17 cellular contexts compared by ENCODE assay signal in the genomic region with DNA sequence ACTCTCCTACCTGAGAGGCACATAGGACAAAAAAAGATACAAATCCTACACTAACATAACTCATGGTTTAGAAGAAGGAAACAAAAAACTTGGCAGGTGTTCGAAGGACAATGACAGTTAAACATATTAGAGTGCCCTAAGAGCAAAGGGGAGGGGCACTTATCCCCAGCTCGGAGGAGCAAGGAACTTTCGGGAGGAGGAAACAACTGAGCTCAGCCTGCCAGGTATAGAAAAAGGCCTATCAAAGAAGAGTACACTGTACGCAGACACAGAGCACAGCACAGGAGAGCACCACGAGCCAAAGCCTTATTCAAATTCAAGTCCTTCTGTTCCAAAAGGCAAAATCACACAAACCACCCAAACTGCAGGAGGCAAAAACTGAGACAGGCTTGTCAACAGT.
A peak's percentile ranks its signal among the peaks of the same experiment; 100 is the strongest.
DNase-seq lines count a peak whose midpoint lies in the region; ATAC-seq and TF ChIP-seq lines count a peak whose summit lies in the region.
"Had no signal": no experiment of that assay in that cellular context is flagged by ENCODE, and none has a peak within 500 bp of the region (broad histone marks: within the 10 kb centered on the region; RNA-seq: fewer than 3 reads in every experiment).

No MANE protein-coding gene starts in this region.

- H3K27ac Mint-ChIP-seq in activated CD8-positive, alpha-beta T cell treated with anti-CD3 and anti-CD28 coated beads for 36 hours = no peak overlapping the region

- no peaks in the 10 kb centered on the region for H3K9me3 Mint-ChIP-seq in activated CD8-positive, alpha-beta T cell treated with anti-CD3 and anti-CD28 coated beads for 36 hours

- no peak for TF ChIP-seq POLR2A in breast epithelium (IDR thresholded peaks at IDR 0.05)

- H3K79me2 ChIP-seq in mammary epithelial cell (ENCODE audit: insufficient read depth, low read length) = no peaks in the 10 kb centered on the region

- no TSS peak for BruUV-seq in mammary epithelial cell (replicated peaks; lab: Mats Ljungman, UMichigan)

- DNase-seq in breast epithelium (ENCODE audit: low spot score in 2 of 2) (no peak), mammary epithelial cell (no peak), tibial artery (no peak), retina (no peak)
- no peak for DNase-seq in activated CD8-positive, alpha-beta T cell treated with anti-CD3 and anti-CD28 coated beads for 36 hours
- no peak for DNase-seq in stimulated activated CD4-positive, alpha-beta T cell treated with anti-CD3 and anti-CD28 coated beads, Interleukin-4, amount 100 ng/mL, for 1 hour
- DNase-seq: effector CD8-positive, alpha-beta T cell; foreskin keratinocyte; GDM1; NCI-H1436 treated with DMSO at 0.1 percent for 48 hours; NCI-H82 had no signal

- H3K27ac ChIP-seq in breast epithelium (peak overlapping the region; percentile 29 to 61), mammary epithelial cell (ENCODE audit: insufficient read depth, low read depth, low read length) (no peak overlapping the region), mucosa of rectum (ENCODE audit: low read depth in 2 of 2, low read length in 2 of 2) (peak overlapping the region; percentile 19 to 26), tibial artery (peak overlapping the region; percentile 39 to 54)
- H3K27ac ChIP-seq: foreskin keratinocyte, KMS-11, tibial nerve had no signal

- no peaks in the 10 kb centered on the region for H3K27me3 Mint-ChIP-seq in activated CD8-positive, alpha-beta T cell treated with anti-CD3 and anti-CD28 coated beads for 36 hours

- WGBS in mammary epithelial cell (ENCODE audit: low coverage, missing lambda C conversion rate) = 34% methylated on average over 4 of the region's 5 CpGs

- H3K4me3 ChIP-seq in breast epithelium = no peak overlapping the region
- H3K4me3 ChIP-seq in mammary epithelial cell (replicated peaks in 1 of 3; ENCODE audit: insufficient read depth in 1 of 3, low read depth in 2 of 3, low read length in 3 of 3) = no peak overlapping the region
- peak overlapping the region; percentile 65 for H3K4me3 ChIP-seq in endocrine pancreas (ENCODE audit: control insufficient read depth, insufficient read depth, low read length)
- no peak overlapping the region for H3K4me3 ChIP-seq in mucosa of rectum (ENCODE audit: low read length in 2 of 2)
- H3K4me3 ChIP-seq in tibial artery = no peak overlapping the region
- H3K4me3 ChIP-seq: tibial nerve had no signal

- no peak overlapping the region for H2AFZ ChIP-seq in mammary epithelial cell (ENCODE audit: low read depth, low read length)

- H3K9ac ChIP-seq in mammary epithelial cell (ENCODE audit: insufficient read depth, low read length) (no peak overlapping the region), endocrine pancreas (ENCODE audit: control insufficient read depth, insufficient read depth, low read length) (no peak overlapping the region), mucosa of rectum (ENCODE audit: low read depth in 1 of 2, low read length in 2 of 2) (peak overlapping the region in 1 of 2 donors; percentile 23)
- H3K9ac ChIP-seq: KMS-11 had no signal

- in situ Hi-C loops in mammary epithelial cell (cut with MboI; ENCODE audit: low sequenced_read_pairs in 2 of 2) = no loop called here

- H3K4me3 Mint-ChIP-seq in activated CD8-positive, alpha-beta T cell treated with anti-CD3 and anti-CD28 coated beads for 36 hours = no peak overlapping the region

- no peaks in the 10 kb centered on the region for H3K27me3 ChIP-seq in breast epithelium
- H3K27me3 ChIP-seq in mammary epithelial cell (ENCODE audit: insufficient read depth, low read length) = no peaks in the 10 kb centered on the region
- H3K27me3 ChIP-seq in endocrine pancreas (ENCODE audit: control insufficient read depth, insufficient read depth, low read length) = no peaks in the 10 kb centered on the region
- no peaks in the 10 kb centered on the region for H3K27me3 ChIP-seq in mucosa of rectum (ENCODE audit: control insufficient read depth in 2 of 2, insufficient read depth in 2 of 2, low read length in 2 of 2)
- no peaks in the 10 kb centered on the region for H3K27me3 ChIP-seq in tibial artery
- H3K27me3 ChIP-seq: foreskin keratinocyte, tibial nerve had no signal

- POLR2A ChIA-PET in activated CD8-positive, alpha-beta T cell treated with anti-CD3 and anti-CD28 coated beads for 36 hours (lab: Charles Lee) = interaction anchor here (0.7 kb wide), 1 partner anchor 97 kb away, joined by 3 read pairs; no protein-coding TSS in a partner anchor

- H3K4me1 Mint-ChIP-seq in activated CD8-positive, alpha-beta T cell treated with anti-CD3 and anti-CD28 coated beads for 36 hours (ENCODE audit: low read depth) = peaks cover 15% of the 10 kb centered on the region

- no peak for TF ChIP-seq CTCF in breast epithelium (IDR thresholded peaks at IDR 0.05)
- no peak for TF ChIP-seq CTCF in mammary epithelial cell (conservative IDR thresholded peaks at IDR 0.05 in 1 of 2, IDR thresholded peaks at IDR 0.05 in 1 of 2; ENCODE audit: extremely low read depth in 1 of 2, insufficient read depth in 1 of 2, low read depth in 1 of 2, low read length in 2 of 2)
- no peak for TF ChIP-seq CTCF in tibial artery (IDR thresholded peaks at IDR 0.05)
- no peak for TF ChIP-seq CTCF in activated CD8-positive, alpha-beta T cell treated with anti-CD3 and anti-CD28 coated beads for 36 hours (IDR thresholded peaks at IDR 0.05)

- H3K9me3 ChIP-seq in breast epithelium (no peaks in the 10 kb centered on the region), mammary epithelial cell (replicated peaks; ENCODE audit: insufficient read depth, low read length) (no peaks in the 10 kb centered on the region), endocrine pancreas (ENCODE audit: control insufficient read depth, low read length) (no peaks in the 10 kb centered on the region), mucosa of rectum (ENCODE audit: control insufficient read depth in 2 of 2, low read length in 2 of 2) (no peaks in the 10 kb centered on the region), tibial artery (peaks cover 0 to 6% (median 0%) of the 10 kb centered on the region in 3 donors)

- no peak for ATAC-seq in activated CD8-positive, alpha-beta T cell treated with anti-CD3 and anti-CD28 coated beads for 36 hours
- ATAC-seq: activated naive CD4-positive, alpha-beta T cell treated with anti-CD3 and anti-CD28 coated beads, Interleukin-2, amount 50 U/mL, for 72 hours; foreskin keratinocyte; HCT116 had no signal

- CTCF ChIA-PET in mammary epithelial cell (lab: Charles Lee; ENCODE audit: low non-redundant PET) = no interaction called here
- CTCF ChIA-PET in activated CD8-positive, alpha-beta T cell treated with anti-CD3 and anti-CD28 coated beads for 36 hours (lab: Charles Lee) = no interaction called here

- H3K36me3 Mint-ChIP-seq in activated CD8-positive, alpha-beta T cell treated with anti-CD3 and anti-CD28 coated beads for 36 hours (ENCODE audit: low read depth) = peaks cover 40% of the 10 kb centered on the region

- no peaks in the 10 kb centered on the region for H3K4me1 ChIP-seq in breast epithelium
- no peaks in the 10 kb centered on the region for H3K4me1 ChIP-seq in mammary epithelial cell (ENCODE audit: insufficient read depth, low read length)
- peaks cover 32% of the 10 kb centered on the region for H3K4me1 ChIP-seq in endocrine pancreas (ENCODE audit: control insufficient read depth, insufficient read depth, low read length)
- H3K4me1 ChIP-seq in mucosa of rectum (ENCODE audit: control insufficient read depth in 2 of 2, insufficient read depth in 2 of 2, low read length in 2 of 2) = peaks cover 23 to 30% of the 10 kb centered on the region in 2 donors
- H3K4me1 ChIP-seq in tibial artery = peaks cover 0 to 36% (median 23%) of the 10 kb centered on the region in 4 donors
- H3K4me1 ChIP-seq: foreskin keratinocyte had no signal

- no peaks in the 10 kb centered on the region for H4K20me1 ChIP-seq in mammary epithelial cell (ENCODE audit: insufficient read depth, low read length)

- H3K36me3 ChIP-seq in breast epithelium (peaks cover 7% of the 10 kb centered on the region), mammary epithelial cell (ENCODE audit: insufficient read depth, low read length) (peaks cover 2% of the 10 kb centered on the region), endocrine pancreas (ENCODE audit: control insufficient read depth, insufficient read depth, low read length) (no peaks in the 10 kb centered on the region), mucosa of rectum (ENCODE audit: control insufficient read depth in 2 of 2, insufficient read depth in 2 of 2, low read length in 2 of 2) (peaks cover 4 to 15% of the 10 kb centered on the region in 2 donors), tibial artery (peaks cover 3 to 30% (median 25%) of the 10 kb centered on the region in 3 donors)

- dilution Hi-C loops in mammary epithelial cell (cut with HindIII; ENCODE audit: low sequenced_read_pairs) = no loop called here

- intact Hi-C loops in breast epithelium (cut with DNase I; ENCODE audit: low total_unique reads) (no loop called here), mammary epithelial cell (cut with micrococcal nuclease) (no loop called here), tibial artery (cut with DNase I; ENCODE audit: low total_unique reads) (no loop called here)
- intact Hi-C loops in activated CD8-positive, alpha-beta T cell treated with anti-CD3 and anti-CD28 coated beads for 36 hours (cut with micrococcal nuclease) = no loop called here

- H3K4me2 ChIP-seq in mammary epithelial cell (ENCODE audit: insufficient read depth, low read depth, low read length) = no peak overlapping the region
- H3K4me2 ChIP-seq: KMS-11 had no signal
